8 cellular contexts compared by ENCODE assay signal in the genomic region with DNA sequence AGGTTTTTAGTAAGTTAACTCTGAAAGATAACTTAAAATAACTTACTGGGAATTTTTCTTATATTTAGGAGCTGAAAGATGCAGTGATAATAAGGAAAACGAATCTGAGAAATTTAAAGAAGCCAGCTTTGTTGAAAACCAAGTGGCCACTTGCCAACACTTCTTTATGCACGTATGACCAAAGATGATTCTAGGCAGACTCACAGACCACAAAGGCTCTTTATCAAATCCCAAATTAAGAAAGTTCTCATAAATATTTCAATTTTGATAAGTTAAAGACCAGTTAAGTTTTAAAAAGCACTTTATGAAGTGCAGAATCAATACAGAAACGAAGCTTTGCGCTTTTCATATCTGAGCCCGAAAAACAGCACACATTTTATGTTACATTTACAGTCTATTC. TPM values are rescaled to one million over a fixed set of nuclear protein-coding genes. Genes with fewer than 3 reads are reported as not detected.
DNase-seq lines count a peak whose midpoint lies in the region; ATAC-seq and TF ChIP-seq lines count a peak whose summit lies in the region.

No MANE protein-coding gene starts in this region.

- intact Hi-C loops in PC-3 (cut with micrococcal nuclease): loop anchor here (2.0 kb wide), 1 partner anchor 91 kb away; a partner anchor contains a TSS

- H3K9ac ChIP-seq in PC-3 (ENCODE audit: low read length): peak overlapping the region; percentile 93

- H3F3A ChIP-seq in PC-3 (ENCODE audit: low read length, unreplicated experiment): peaks cover 4% of the 10 kb centered on the region

- H3K27me3 ChIP-seq in PC-3 (ENCODE audit: low read length) (no peaks in the 10 kb centered on the region), neuron (ENCODE audit: insufficient read depth, low read length) (no peaks in the 10 kb centered on the region)

- H3K4me3 ChIP-seq in PC-3 (ENCODE audit: low read length): peak overlapping the region; percentile 73
- peak overlapping the region; percentile 58 for H3K4me3 ChIP-seq in neuron (ENCODE audit: low read length)

- H3K9me3 ChIP-seq in PC-3 (ENCODE audit: low read length): no peaks in the 10 kb centered on the region
- H3K9me3 ChIP-seq in neuron (ENCODE audit: low read length): peaks cover 1% of the 10 kb centered on the region

- peak overlapping the region; percentile 100 for H3K27ac Mint-ChIP-seq in endothelial cell (ENCODE audit: unreplicated experiment)

- CTCF ChIA-PET in PC-3 (lab: Charles Lee): interaction anchor here (0.6 kb wide), 1 partner anchor 80 kb away, joined by 3 read pairs; no protein-coding TSS in a partner anchor

- POLR2A ChIA-PET in PC-3 (lab: Charles Lee; ENCODE audit: unreplicated experiment): interaction anchor here (0.6 to 0.7 kb wide), 2 partner anchors 73 to 125 kb away, joined by 5 to 33 read pairs; no protein-coding TSS in a partner anchor

- no peak for ATAC-seq in PC-3

- peaks cover 18% of the 10 kb centered on the region for H3K4me1 Mint-ChIP-seq in endothelial cell (ENCODE audit: unreplicated experiment)

- H3K4me3 Mint-ChIP-seq in endothelial cell (ENCODE audit: unreplicated experiment): peak overlapping the region; percentile 99

- peak; percentile 53 for DNase-seq in EL
- peak; percentile 48 for DNase-seq in PC-3
- no peak for DNase-seq in endothelial cell (ENCODE audit: low spot score)
- no peak for DNase-seq in ecto neural progenitor cell (ENCODE audit: low spot score)
- no peak for DNase-seq in SKM-1 (lab: John Stamatoyannopoulos, UW; ENCODE audit: unreplicated experiment)
- DNase-seq in GF-D8 (lab: John Stamatoyannopoulos, UW): no peak
- DNase-seq in NCI-H2227 treated with DMSO at 0.1 percent for 48 hours (lab: John Stamatoyannopoulos, UW): no peak

- H3K36me3 Mint-ChIP-seq in endothelial cell (ENCODE audit: low read depth, unreplicated experiment): peaks cover 4% of the 10 kb centered on the region

- peaks cover 9% of the 10 kb centered on the region for H3K4me1 ChIP-seq in PC-3 (ENCODE audit: insufficient read depth, low read length)
- peaks cover 8% of the 10 kb centered on the region for H3K4me1 ChIP-seq in neuron (ENCODE audit: insufficient read depth, low read length)

- H3K27ac ChIP-seq in PC-3 (ENCODE audit: low read length): peak overlapping the region; percentile 80

- H3K9me3 Mint-ChIP-seq in endothelial cell (ENCODE audit: unreplicated experiment): no peaks in the 10 kb centered on the region

- TF ChIP-seq CTCF in PC-3 (conservative IDR thresholded peaks at IDR 0.05; ENCODE audit: low read depth, low read length): no peak
- no peak for TF ChIP-seq CTCF in endothelial cell (IDR thresholded peaks at IDR 0.05; ENCODE audit: unreplicated experiment)

- peaks cover 4% of the 10 kb centered on the region for H3K27me3 Mint-ChIP-seq in endothelial cell (ENCODE audit: unreplicated experiment)

- BruUV-seq in PC-3 (replicated peaks; lab: Mats Ljungman, UMichigan): no TSS peak

- H3K4me2 ChIP-seq in PC-3 (ENCODE audit: low read length): peak overlapping the region; percentile 89

- peaks cover 65% of the 10 kb centered on the region for H3K79me2 ChIP-seq in PC-3 (ENCODE audit: low read length)

- H3K36me3 ChIP-seq in PC-3 (ENCODE audit: low read depth, low read length): no peaks in the 10 kb centered on the region
- peaks cover 6% of the 10 kb centered on the region for H3K36me3 ChIP-seq in neuron (ENCODE audit: insufficient read depth, low read length)

- H2AFZ ChIP-seq in PC-3 (ENCODE audit: low read length): no peak overlapping the region
- H2AFZ ChIP-seq in neuron (ENCODE audit: low read depth, low read length): no peak overlapping the region

- no peaks in the 10 kb centered on the region for H3K9me2 ChIP-seq in PC-3 (replicated peaks; ENCODE audit: low read length)

- H4K20me1 ChIP-seq in PC-3 (ENCODE audit: low read length): peaks cover 24% of the 10 kb centered on the region

RNA-seq across cellular contexts. Expression of a gene that starts 1.5 kb away (rescaled TPM):
- total RNA-seq in PC-3 (2014; rRNA removed): 20.7 and 23.5 TPM in 2 replicates
- total RNA-seq in endothelial cell (ENCODE audit: unreplicated experiment): 87.4 TPM

Comparison
In these comparisons a context has a peak if more than half of its experiments do, and no peak if none do; other contexts are left out.
1. DNase-seq: peak in EL (single experiment) and PC-3 (single experiment); none in endothelial cell (single experiment), ecto neural progenitor cell (single experiment), SKM-1 (single experiment), GF-D8 (single experiment) and NCI-H2227 treated with DMSO at 0.1 percent for 48 hours (single experiment).